Comparison of ENCODE assay signal across 29 cellular contexts in genomic region chr19:52277471-52277870, GRCh38.
"Had no signal": no experiment of that assay in that cellular context is flagged by ENCODE, and none has a peak within 500 bp of the region (broad histone marks: within the 10 kb centered on the region; RNA-seq: fewer than 3 reads in every experiment).

No MANE protein-coding gene starts in this region.

- H3K36me3 ChIP-seq: adrenal gland, ovary, prostate gland, uterus had no signal

- H3K4me1 ChIP-seq: body of pancreas, prostate gland, transverse colon, uterus had no signal

- H3K9me3 ChIP-seq: adrenal gland, body of pancreas, gastroesophageal sphincter, neutrophil, ovary, prostate gland, testis, uterus had no signal

- ATAC-seq: activated CD8-positive, alpha-beta memory T cell treated with anti-CD3 and anti-CD28 coated beads, Interleukin-2, amount 10 ng/mL, durations not matched to agents 7 days and 5 days; activated CD8-positive, alpha-beta T cell treated with anti-CD3 and anti-CD28 coated beads, Interleukin-2, amount 10 ng/mL, durations not matched to agents 7 days and 5 days; body of pancreas; gastroesophageal sphincter had no signal

- H3K27ac Mint-ChIP-seq: activated CD4-positive, alpha-beta T cell treated with anti-CD3 and anti-CD28 coated beads for 36 hours; activated CD8-positive, alpha-beta memory T cell treated with anti-CD3 and anti-CD28 coated beads, Interleukin-2, amount 10 ng/mL, durations not matched to agents 7 days and 5 days; activated CD8-positive, alpha-beta T cell treated with anti-CD3 and anti-CD28 coated beads, Interleukin-2, amount 10 ng/mL, durations not matched to agents 7 days and 5 days; activated naive CD4-positive, alpha-beta T cell treated with anti-CD3 and anti-CD28 coated beads for 36 hours; activated naive CD8-positive, alpha-beta T cell treated with anti-CD3 and anti-CD28 coated beads for 36 hours; activated T-cell treated with anti-CD3 and anti-CD28 coated beads, Interleukin-2, amount 50 U/mL, for 72 hours; nephron had no signal

- H3K4me3 Mint-ChIP-seq: activated CD4-positive, alpha-beta T cell treated with anti-CD3 and anti-CD28 coated beads for 36 hours; activated CD8-positive, alpha-beta memory T cell treated with anti-CD3 and anti-CD28 coated beads, Interleukin-2, amount 10 ng/mL, durations not matched to agents 7 days and 5 days; activated CD8-positive, alpha-beta T cell treated with anti-CD3 and anti-CD28 coated beads, Interleukin-2, amount 10 ng/mL, durations not matched to agents 7 days and 5 days; activated naive CD4-positive, alpha-beta T cell treated with anti-CD3 and anti-CD28 coated beads for 36 hours; activated naive CD8-positive, alpha-beta T cell treated with anti-CD3 and anti-CD28 coated beads for 36 hours; activated T-cell treated with anti-CD3 and anti-CD28 coated beads, Interleukin-2, amount 50 U/mL, for 72 hours; nephron had no signal

- H3K27me3 Mint-ChIP-seq: activated CD4-positive, alpha-beta T cell treated with anti-CD3 and anti-CD28 coated beads for 36 hours; activated CD8-positive, alpha-beta memory T cell treated with anti-CD3 and anti-CD28 coated beads, Interleukin-2, amount 10 ng/mL, durations not matched to agents 7 days and 5 days; activated naive CD8-positive, alpha-beta T cell treated with anti-CD3 and anti-CD28 coated beads for 36 hours had no signal

- H3K27me3 ChIP-seq: adrenal gland, body of pancreas, dorsolateral prefrontal cortex, gastroesophageal sphincter, hepatocyte, neutrophil, ovary, testis, transverse colon, uterus had no signal

- H3K4me3 ChIP-seq: adrenal gland, body of pancreas, coronary artery, dorsolateral prefrontal cortex, gastroesophageal sphincter, hepatocyte, left ventricle myocardium inferior, lung, ovary, prostate gland, testis, transverse colon, uterus had no signal

- H3K4me2 ChIP-seq: hepatocyte had no signal

- H3K27ac ChIP-seq: adrenal gland, body of pancreas, coronary artery, dorsolateral prefrontal cortex, gastroesophageal sphincter, hepatocyte, left ventricle myocardium inferior, neutrophil, ovary, prostate gland, testis, transverse colon, uterus had no signal

- DNase-seq: activated CD4-positive, CD25-positive, alpha-beta regulatory T cell; activated CD8-positive, alpha-beta memory T cell treated with anti-CD3 and anti-CD28 coated beads, Interleukin-2, amount 10 ng/mL, durations not matched to agents 7 days and 5 days; activated CD8-positive, alpha-beta T cell treated with anti-CD3 and anti-CD28 coated beads, Interleukin-2, amount 10 ng/mL, durations not matched to agents 7 days and 5 days; activated effector memory CD4-positive, alpha-beta T cell treated with Interleukin-2 at 50 U/mL for 16 hours; activated naive CD4-positive, alpha-beta T cell treated with anti-CD3 and anti-CD28 coated beads for 36 hours; activated T-cell treated with anti-CD3 and anti-CD28 coated beads, Interleukin-2, amount 50 U/mL, for 72 hours; adrenal gland; aorta; body of pancreas; cerebellar nuclear complex; dorsolateral prefrontal cortex; effector memory CD4-positive, alpha-beta T cell; islet precursor cell; left ventricle myocardium inferior; ovary; stimulated activated CD4-positive, alpha-beta T cell treated with anti-CD3 and anti-CD28 coated beads, Interleukin-2, amount 100 ng/mL, for 24 hours; T-helper 2 cell; testis; transverse colon; uterus had no signal
